ENCODE assay signal across 18 cellular contexts in the genomic region with DNA sequence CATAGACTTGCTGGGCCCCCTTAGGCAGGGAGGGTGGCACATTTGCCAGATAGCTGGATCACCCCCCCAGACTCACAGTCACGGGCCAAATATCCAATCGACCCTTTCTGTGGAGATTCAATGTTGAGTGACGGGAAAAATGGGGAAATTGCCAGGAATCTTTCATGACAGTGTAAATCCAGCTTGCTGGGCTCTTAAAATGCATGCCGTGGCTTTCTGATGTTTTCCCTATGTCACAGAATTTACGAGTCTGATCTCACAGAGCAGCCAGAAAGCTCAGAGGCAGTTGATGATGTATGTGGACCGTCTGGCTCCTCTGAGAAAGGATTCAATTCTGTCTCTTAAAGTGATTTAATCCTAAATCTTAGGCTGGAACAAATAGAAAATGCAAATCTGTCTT.
DNase-seq lines count a peak whose midpoint lies in the region; ATAC-seq and TF ChIP-seq lines count a peak whose summit lies in the region.
"Had no signal": no experiment of that assay in that cellular context is flagged by ENCODE, and none has a peak within 500 bp of the region (broad histone marks: within the 10 kb centered on the region; RNA-seq: fewer than 3 reads in every experiment).

No MANE protein-coding gene starts in this region.

- H3K27ac ChIP-seq in A673 (ENCODE audit: low read depth, low read length, poor library complexity, severe bottlenecking) (no peak overlapping the region), esophagus muscularis mucosa (replicated peaks in 1 of 4) (no peak overlapping the region)
- H3K27ac ChIP-seq in naive thymus-derived CD4-positive, alpha-beta T cell (ENCODE audit: low read depth, low read length): no peak overlapping the region

- peaks cover 0 to 6% (median 0%) of the 10 kb centered on the region in 7 donors for H3K4me1 Mint-ChIP-seq in naive thymus-derived CD4-positive, alpha-beta T cell
- H3K4me1 Mint-ChIP-seq: CD4-positive, CD25-positive, alpha-beta regulatory T cell had no signal

- TF ChIP-seq EP300 in esophagus muscularis mucosa (IDR thresholded peaks at IDR 0.05): no peak

- no peaks in the 10 kb centered on the region for H3K36me3 Mint-ChIP-seq in naive thymus-derived CD4-positive, alpha-beta T cell
- H3K36me3 Mint-ChIP-seq: CD4-positive, CD25-positive, alpha-beta regulatory T cell had no signal

- no TSS peak for BruUV-seq in A673 (replicated peaks; lab: Mats Ljungman, UMichigan)

- POLR2A ChIA-PET in A673 (lab: Charles Lee; ENCODE audit: low non-redundant PET): no interaction called here
- POLR2A ChIA-PET in naive thymus-derived CD4-positive, alpha-beta T cell (lab: Charles Lee): no interaction called here

- no peak overlapping the region for H3K4me3 ChIP-seq in A673 (ENCODE audit: low read depth, low read length, poor library complexity, severe bottlenecking)
- H3K4me3 ChIP-seq in esophagus muscularis mucosa: no peak overlapping the region
- H3K4me3 ChIP-seq in naive thymus-derived CD4-positive, alpha-beta T cell (ENCODE audit: low read length): no peak overlapping the region

- H3K9me3 Mint-ChIP-seq in naive thymus-derived CD4-positive, alpha-beta T cell: no peaks in the 10 kb centered on the region
- H3K9me3 Mint-ChIP-seq: CD4-positive, CD25-positive, alpha-beta regulatory T cell had no signal

- H3K4me1 ChIP-seq in A673 (ENCODE audit: insufficient read depth, low read length, poor library complexity, severe bottlenecking): peaks cover 24% of the 10 kb centered on the region
- peaks cover 0 to 6% (median 2%) of the 10 kb centered on the region in 4 donors for H3K4me1 ChIP-seq in esophagus muscularis mucosa
- no peaks in the 10 kb centered on the region for H3K4me1 ChIP-seq in naive thymus-derived CD4-positive, alpha-beta T cell (ENCODE audit: control insufficient read depth in 2 of 2, insufficient read depth in 2 of 2, low read length in 2 of 2)
- H3K4me1 ChIP-seq: BE2C had no signal

- CTCF ChIA-PET in A673 (lab: Charles Lee): no interaction called here
- CTCF ChIA-PET in naive thymus-derived CD4-positive, alpha-beta T cell (lab: Charles Lee): no interaction called here

- TF ChIP-seq POLR2A in esophagus muscularis mucosa (IDR thresholded peaks at IDR 0.05; ENCODE audit: low read depth): no peak

- no peaks in the 10 kb centered on the region for H3K9me3 ChIP-seq in A673 (ENCODE audit: low read depth, low read length, poor library complexity, severe bottlenecking)
- no peaks in the 10 kb centered on the region for H3K9me3 ChIP-seq in esophagus muscularis mucosa
- no peaks in the 10 kb centered on the region for H3K9me3 ChIP-seq in naive thymus-derived CD4-positive, alpha-beta T cell (ENCODE audit: control insufficient read depth in 2 of 3, low read length in 3 of 3)
- H3K9me3 ChIP-seq: BE2C had no signal

- TF ChIP-seq CTCF in A673 (conservative IDR thresholded peaks at IDR 0.05; ENCODE audit: low read depth, low read length): no peak
- no peak for TF ChIP-seq CTCF in esophagus muscularis mucosa (IDR thresholded peaks at IDR 0.05)

- H3K27me3 ChIP-seq in A673 (replicated peaks; ENCODE audit: insufficient read depth, low read depth, low read length, poor library complexity): no peaks in the 10 kb centered on the region
- peaks cover 0 to 27% (median 0%) of the 10 kb centered on the region in 4 donors for H3K27me3 ChIP-seq in esophagus muscularis mucosa
- H3K27me3 ChIP-seq in naive thymus-derived CD4-positive, alpha-beta T cell (ENCODE audit: control insufficient read depth in 2 of 2, insufficient read depth in 2 of 2, low read length in 2 of 2): no peaks in the 10 kb centered on the region
- H3K27me3 ChIP-seq: BE2C had no signal

- peak; percentile 64 for DNase-seq in A673 (ENCODE audit: low spot score)
- DNase-seq in NCI-H1694 treated with DMSO at 0.1 percent for 48 hours (lab: John Stamatoyannopoulos, UW): peak; percentile 39
- DNase-seq in esophagus muscularis mucosa (ENCODE audit: extremely low spot score): peak; percentile 64
- DNase-seq in left kidney (ENCODE audit: low read depth, low spot score): peak; percentile 82
- no peak for DNase-seq in mesenteric fat pad (ENCODE audit: low spot score)
- no peak for DNase-seq in naive thymus-derived CD4-positive, alpha-beta T cell
- DNase-seq: BE2C; CD4-positive, CD25-positive, alpha-beta regulatory T cell; COR-L47; EL; IMR-90; NCI-H1417 treated with DMSO at 0.1 percent for 48 hours; NCI-H2029; NCI-H2171 treated with DMSO at 0.1 percent for 48 hours; NCI-H748 treated with DMSO at 0.1 percent for 48 hours; OCI-M1; Right ventricle myocardium superior had no signal

- peaks cover 15 to 52% (median 41%) of the 10 kb centered on the region in 5 donors for H3K27me3 Mint-ChIP-seq in naive thymus-derived CD4-positive, alpha-beta T cell

- ATAC-seq in GM18909 (IDR thresholded peaks at IDR 0.05; ENCODE audit: poor library complexity, unreplicated experiment): no peak
- no peak for ATAC-seq in naive thymus-derived CD4-positive, alpha-beta T cell

- H3K36me3 ChIP-seq in A673 (ENCODE audit: insufficient read depth, low read length, poor library complexity, severe bottlenecking) (no peaks in the 10 kb centered on the region), esophagus muscularis mucosa (no peaks in the 10 kb centered on the region)
- H3K36me3 ChIP-seq in naive thymus-derived CD4-positive, alpha-beta T cell (ENCODE audit: control insufficient read depth in 2 of 3, insufficient read depth in 3 of 3, low read length in 3 of 3): no peaks in the 10 kb centered on the region
- H3K36me3 ChIP-seq: BE2C had no signal

- WGBS in esophagus muscularis mucosa: 21% methylated on average over 5 of the region's 6 CpGs

- intact Hi-C loops in A673 (cut with micrococcal nuclease; ENCODE audit: unreplicated experiment): loop anchor here (10.0 kb wide), 1 partner anchor 753 kb away; no protein-coding TSS in a partner anchor
- intact Hi-C loops in esophagus muscularis mucosa (cut with DNase I): no loop called here
- intact Hi-C loops in naive thymus-derived CD4-positive, alpha-beta T cell (cut with micrococcal nuclease): no loop called here

- H3K27ac Mint-ChIP-seq in naive thymus-derived CD4-positive, alpha-beta T cell: no peak overlapping the region
- H3K27ac Mint-ChIP-seq: CD4-positive, CD25-positive, alpha-beta regulatory T cell had no signal

- H3K4me3 Mint-ChIP-seq in naive thymus-derived CD4-positive, alpha-beta T cell: no peak overlapping the region
- H3K4me3 Mint-ChIP-seq: CD4-positive, CD25-positive, alpha-beta regulatory T cell had no signal

Comparison
In these comparisons a context has a peak if more than half of its experiments do, and no peak if none do; other contexts are left out.
1. DNase-seq: peak in A673 (single experiment), NCI-H1694 treated with DMSO at 0.1 percent for 48 hours (single experiment), esophagus muscularis mucosa (single experiment) and left kidney (single experiment); none in mesenteric fat pad (single experiment) and naive thymus-derived CD4-positive, alpha-beta T cell (0 of 9).